ENCODE assay signal across 1 cellular context in genomic region chr18:62200121-62200914, GRCh38.
A peak's percentile ranks its signal among the peaks of the same experiment; 100 is the strongest.
TF ChIP-seq lines count a peak whose summit lies in the region.

No MANE protein-coding gene starts in this region.

TF ChIP-seq in GM12878, 131 proteins besides CTCF, POLR2A, EP300 and RAD21:
- TF ChIP-seq TARDBP (IDR thresholded peaks at IDR 0.05; ENCODE audit: borderline replicate concordance) (no peak), YBX1 (IDR thresholded peaks at IDR 0.05) (no peak), RUNX3 (IDR thresholded peaks at IDR 0.05; ENCODE audit: low read length) (peak; percentile 52), NFYA (IDR thresholded peaks at IDR 0.05; ENCODE audit: borderline replicate concordance, low read depth, low read length) (no peak), USF2 (IDR thresholded peaks at IDR 0.05; ENCODE audit: borderline replicate concordance, low read depth, low read length) (no peak), TCF12 (IDR thresholded peaks at IDR 0.05; ENCODE audit: low read depth, low read length) (no peak), ATF3 (IDR thresholded peaks at IDR 0.05; ENCODE audit: borderline replicate concordance, extremely low read depth, low read depth, low read length) (no peak)
